In the genomic region with DNA sequence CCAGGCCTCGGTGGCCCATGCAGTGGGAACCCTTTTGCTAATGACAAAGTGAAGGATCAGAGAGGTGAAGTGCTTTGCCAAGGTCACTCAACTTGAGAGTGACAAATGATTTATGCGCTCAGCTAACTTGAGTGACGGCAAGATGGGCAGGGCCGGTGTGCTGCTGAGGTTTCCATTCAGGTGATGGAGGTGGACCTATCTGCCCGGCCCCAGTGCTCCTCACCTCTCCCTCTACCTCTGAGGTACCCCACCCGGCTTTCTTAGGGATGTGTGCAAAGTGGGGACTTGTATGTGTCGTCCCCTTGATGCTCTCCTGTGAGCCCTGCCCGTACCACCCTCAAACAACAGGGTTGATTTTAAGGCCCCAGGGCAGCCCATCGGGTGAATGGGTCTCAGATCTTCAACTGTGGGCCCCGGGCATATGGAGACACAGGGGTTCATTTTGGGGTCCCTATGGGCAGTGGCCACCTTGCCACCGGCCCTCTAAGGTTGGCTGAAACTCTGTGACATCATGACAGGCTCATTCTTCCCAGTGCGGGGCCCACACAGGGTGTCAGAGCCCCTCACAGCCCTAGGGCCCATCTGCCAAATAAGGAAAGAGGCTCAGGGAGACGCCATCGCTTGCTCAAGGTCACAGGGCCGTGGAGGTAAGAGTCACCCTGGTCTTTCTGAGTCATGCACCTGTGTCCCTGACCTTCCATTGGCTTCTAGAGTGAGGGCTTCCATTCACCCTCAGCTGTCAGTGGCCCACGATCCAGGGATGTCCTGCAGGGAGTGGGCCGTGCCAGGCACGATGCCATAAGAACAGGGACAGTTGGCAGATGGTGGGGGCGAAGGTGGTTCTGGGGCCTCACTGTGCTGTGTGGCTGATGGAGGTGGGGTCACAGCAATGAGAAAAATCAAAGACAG, we compare ENCODE assay signal across 33 cellular contexts.
A peak's percentile ranks its signal among the peaks of the same experiment; 100 is the strongest.
DNase-seq lines count a peak whose midpoint lies in the region; ATAC-seq and TF ChIP-seq lines count a peak whose summit lies in the region.
"Had no signal": no experiment of that assay in that cellular context is flagged by ENCODE, and none has a peak within 500 bp of the region (broad histone marks: within the 10 kb centered on the region; RNA-seq: fewer than 3 reads in every experiment).

No MANE protein-coding gene starts in this region.

- H3K27me3 Mint-ChIP-seq in chondrocyte (ENCODE audit: low read depth), result peaks cover 39% of the 10 kb centered on the region

- no peaks in the 10 kb centered on the region for H3K4me1 ChIP-seq in smooth muscle cell (ENCODE audit: low read depth)
- H3K4me1 ChIP-seq: left ventricle myocardium inferior, prostate gland had no signal

- H3K4me3 ChIP-seq in neural cell (ENCODE audit: low read length) (peak overlapping the region; percentile 44), smooth muscle cell (no peak overlapping the region)
- H3K4me3 ChIP-seq: cardiac muscle cell, left ventricle myocardium inferior, MG63, prostate gland, sigmoid colon had no signal

- H3K36me3 ChIP-seq in neural cell (ENCODE audit: insufficient read depth, low read length), result no peaks in the 10 kb centered on the region
- H3K36me3 ChIP-seq in smooth muscle cell (ENCODE audit: low read depth), result no peaks in the 10 kb centered on the region
- H3K36me3 ChIP-seq: cardiac muscle cell, left ventricle myocardium inferior, MG63, prostate gland, sigmoid colon had no signal

- no peak for TF ChIP-seq RAD21 in neural cell (conservative IDR thresholded peaks at IDR 0.05)

- 90% methylated on average over 19 of the region's 19 CpGs for WGBS in smooth muscle cell (ENCODE audit: low lambda C conversion rate)

- DNase-seq in AG20443 (ENCODE audit: low spot score), result peak; percentile 1
- peak; percentile 1 for DNase-seq in GM03348 (ENCODE audit: low spot score)
- peak; percentile 52 for DNase-seq in chondrocyte (ENCODE audit: low spot score)
- no peak for DNase-seq in NCI-H2171 treated with DMSO at 0.1 percent for 48 hours (lab: John Stamatoyannopoulos, UW)
- no peak for DNase-seq in MV-4-11 (lab: John Stamatoyannopoulos, UW)
- DNase-seq in smooth muscle cell (lab: John Stamatoyannopoulos, UW; ENCODE audit: unreplicated experiment), result no peak
- DNase-seq: activated CD8-positive, alpha-beta T cell treated with anti-CD3 and anti-CD28 coated beads, Interleukin-2, amount 10 ng/mL, durations not matched to agents 7 days and 5 days; activated T-cell treated with anti-CD3 and anti-CD28 coated beads, Interleukin-2, amount 50 U/mL, for 1 hour; C1 segment of cervical spinal cord; COR-L47; DMS79; effector memory CD8-positive, alpha-beta T cell; left ventricle myocardium inferior; MG63; NCI-H1417; NCI-H2081; NCI-H345; NCI-H748 treated with DMSO at 0.1 percent for 48 hours; sigmoid colon; stimulated activated CD4-positive, alpha-beta T cell treated with anti-CD3 and anti-CD28 coated beads, Interleukin-15, amount 100 ng/mL, for 24 hours; stimulated activated CD4-positive, alpha-beta T cell treated with anti-CD3 and anti-CD28 coated beads, Interleukin-4, amount 100 ng/mL, for 4 hours; trophoblast cell had no signal

- ATAC-seq in HG02981 (IDR thresholded peaks at IDR 0.05; ENCODE audit: unreplicated experiment), result no peak
- ATAC-seq: activated CD4-positive, CD25-positive, alpha-beta regulatory T cell treated with anti-CD3 and anti-CD28 coated beads, Interleukin-2, amount 50 U/mL, for 24 hours; activated CD8-positive, alpha-beta T cell treated with anti-CD3 and anti-CD28 coated beads, Interleukin-2, amount 10 ng/mL, durations not matched to agents 7 days and 5 days; effector memory CD8-positive, alpha-beta T cell; Right ventricle myocardium inferior; SK-N-SH treated with all-trans-retinoic acid at 6 μM for 48 hours; stimulated activated effector memory CD8-positive, alpha-beta T cell treated with anti-CD3 and anti-CD28 coated beads, Interleukin-12 subunit alpha, Interleukin-12 subunit beta, amount 100 ng/mL, for 72 hours had no signal

- no peaks in the 10 kb centered on the region for H3K9me3 ChIP-seq in neural cell (ENCODE audit: low read length)
- no peaks in the 10 kb centered on the region for H3K9me3 ChIP-seq in smooth muscle cell (replicated peaks; ENCODE audit: low read depth)
- H3K9me3 ChIP-seq: left ventricle myocardium inferior, MG63, prostate gland, sigmoid colon had no signal

- H3K4me2 ChIP-seq in neural cell (ENCODE audit: low read length) (no peak overlapping the region), smooth muscle cell (no peak overlapping the region)
- H3K4me2 ChIP-seq: KMS-11 had no signal

- H3K9me2 ChIP-seq in neural cell (ENCODE audit: insufficient read depth, low read length), result no peaks in the 10 kb centered on the region

- no peaks in the 10 kb centered on the region for H3K79me2 ChIP-seq in neural cell (replicated peaks; ENCODE audit: insufficient read depth, low read length)
- H3K79me2 ChIP-seq in smooth muscle cell (ENCODE audit: low read depth), result no peaks in the 10 kb centered on the region

- H3K27ac ChIP-seq in neural cell (ENCODE audit: low read length), result peak overlapping the region; percentile 97
- no peak overlapping the region for H3K27ac ChIP-seq in smooth muscle cell (ENCODE audit: low read depth)
- H3K27ac ChIP-seq: cardiac muscle cell, KMS-11, left ventricle myocardium inferior, prostate gland, sigmoid colon had no signal

- TF ChIP-seq EP300 in neural cell (conservative IDR thresholded peaks at IDR 0.05; ENCODE audit: poor library complexity, severe bottlenecking), result no peak

- H3K9ac ChIP-seq in neural cell (ENCODE audit: low read length), result peak overlapping the region; percentile 70
- H3K9ac ChIP-seq in smooth muscle cell (ENCODE audit: low read depth), result no peak overlapping the region
- H3K9ac ChIP-seq: KMS-11 had no signal

- H2AFZ ChIP-seq in neural cell (ENCODE audit: low read depth, low read length) (no peak overlapping the region), smooth muscle cell (ENCODE audit: low read depth) (no peak overlapping the region)

- H3K4me3 Mint-ChIP-seq in chondrocyte (ENCODE audit: unreplicated experiment), result no peak overlapping the region
- H3K4me3 Mint-ChIP-seq: activated CD8-positive, alpha-beta T cell treated with anti-CD3 and anti-CD28 coated beads, Interleukin-2, amount 10 ng/mL, durations not matched to agents 7 days and 5 days; effector memory CD8-positive, alpha-beta T cell; mesothelial cell of epicardium; stimulated activated effector memory CD8-positive, alpha-beta T cell treated with anti-CD3 and anti-CD28 coated beads, Interleukin-12 subunit alpha, Interleukin-12 subunit beta, amount 100 ng/mL, for 72 hours; T-helper 1 cell treated with Interleukin-12 subunit alpha and Interleukin-12 subunit beta and Interleukin-4 antibody, amounts not matched to agents 30 μg/mL and 1 μg/mL, for 36 hours had no signal

- H3K4me1 Mint-ChIP-seq in chondrocyte (ENCODE audit: low read depth), result no peaks in the 10 kb centered on the region
- H3K4me1 Mint-ChIP-seq: stimulated activated effector memory CD8-positive, alpha-beta T cell treated with anti-CD3 and anti-CD28 coated beads, Interleukin-12 subunit alpha, Interleukin-12 subunit beta, amount 100 ng/mL, for 72 hours had no signal

- H3K27me3 ChIP-seq in neural cell (ENCODE audit: insufficient read depth, low read depth, low read length) (no peaks in the 10 kb centered on the region), smooth muscle cell (ENCODE audit: low read depth) (peaks cover 11% of the 10 kb centered on the region)
- H3K27me3 ChIP-seq: cardiac muscle cell, MG63, sigmoid colon had no signal

- no peaks in the 10 kb centered on the region for H3K36me3 Mint-ChIP-seq in chondrocyte (ENCODE audit: low read depth)
- H3K36me3 Mint-ChIP-seq: mesothelial cell of epicardium; stimulated activated effector memory CD8-positive, alpha-beta T cell treated with anti-CD3 and anti-CD28 coated beads, Interleukin-12 subunit alpha, Interleukin-12 subunit beta, amount 100 ng/mL, for 72 hours had no signal

- H4K20me1 ChIP-seq in neural cell (ENCODE audit: insufficient read depth), result no peaks in the 10 kb centered on the region
- no peaks in the 10 kb centered on the region for H4K20me1 ChIP-seq in smooth muscle cell (ENCODE audit: low read depth)

- H3F3A ChIP-seq in neural cell (ENCODE audit: insufficient read depth, low read length, poor library complexity, severe bottlenecking) (peaks cover 15% of the 10 kb centered on the region), smooth muscle cell (ENCODE audit: low read depth) (no peaks in the 10 kb centered on the region)

- TF ChIP-seq CTCF in chondrocyte (IDR thresholded peaks at IDR 0.05), result no peak
- no peak for TF ChIP-seq CTCF in neural cell (IDR thresholded peaks at IDR 0.05; ENCODE audit: poor library complexity, severe bottlenecking)
- TF ChIP-seq CTCF in smooth muscle cell (IDR thresholded peaks at IDR 0.05; ENCODE audit: borderline replicate concordance, insufficient read depth, poor library complexity, severe bottlenecking), result no peak

- H3K27ac Mint-ChIP-seq in chondrocyte (ENCODE audit: unreplicated experiment), result no peak overlapping the region
- H3K27ac Mint-ChIP-seq: activated CD8-positive, alpha-beta T cell treated with anti-CD3 and anti-CD28 coated beads, Interleukin-2, amount 10 ng/mL, durations not matched to agents 7 days and 5 days; effector memory CD8-positive, alpha-beta T cell; mesothelial cell of epicardium; stimulated activated effector memory CD8-positive, alpha-beta T cell treated with anti-CD3 and anti-CD28 coated beads, Interleukin-12 subunit alpha, Interleukin-12 subunit beta, amount 100 ng/mL, for 72 hours; T-helper 1 cell treated with Interleukin-12 subunit alpha and Interleukin-12 subunit beta and Interleukin-4 antibody, amounts not matched to agents 30 μg/mL and 1 μg/mL, for 36 hours had no signal

- H3K9me3 Mint-ChIP-seq in chondrocyte (ENCODE audit: low read depth), result no peaks in the 10 kb centered on the region
- H3K9me3 Mint-ChIP-seq: effector memory CD8-positive, alpha-beta T cell; mesothelial cell of epicardium; stimulated activated effector memory CD8-positive, alpha-beta T cell treated with anti-CD3 and anti-CD28 coated beads, Interleukin-12 subunit alpha, Interleukin-12 subunit beta, amount 100 ng/mL, for 72 hours; T-helper 1 cell treated with Interleukin-12 subunit alpha and Interleukin-12 subunit beta and Interleukin-4 antibody, amounts not matched to agents 30 μg/mL and 1 μg/mL, for 36 hours had no signal

TF ChIP-seq in neural cell, 6 proteins besides CTCF, POLR2A, EP300 and RAD21 (continues in another document):
- TF ChIP-seq EZH2 (IDR thresholded peaks at IDR 0.05; ENCODE audit: borderline replicate concordance, insufficient read depth, low read length, poor library complexity, severe bottlenecking) (no peak), SMC3 (conservative IDR thresholded peaks at IDR 0.05; ENCODE audit: poor library complexity) (no peak), TAF1 (IDR thresholded peaks at IDR 0.05; ENCODE audit: low read depth) (no peak)

Comparison
In these comparisons a context has a peak if more than half of its experiments do, and no peak if none do; other contexts are left out.
1. DNase-seq: peak in AG20443 (single experiment), GM03348 (single experiment) and chondrocyte (single experiment); none in NCI-H2171 treated with DMSO at 0.1 percent for 48 hours (single experiment), MV-4-11 (single experiment) and smooth muscle cell (single experiment).